ENCODE assay signal across 20 cellular contexts in the genomic region with DNA sequence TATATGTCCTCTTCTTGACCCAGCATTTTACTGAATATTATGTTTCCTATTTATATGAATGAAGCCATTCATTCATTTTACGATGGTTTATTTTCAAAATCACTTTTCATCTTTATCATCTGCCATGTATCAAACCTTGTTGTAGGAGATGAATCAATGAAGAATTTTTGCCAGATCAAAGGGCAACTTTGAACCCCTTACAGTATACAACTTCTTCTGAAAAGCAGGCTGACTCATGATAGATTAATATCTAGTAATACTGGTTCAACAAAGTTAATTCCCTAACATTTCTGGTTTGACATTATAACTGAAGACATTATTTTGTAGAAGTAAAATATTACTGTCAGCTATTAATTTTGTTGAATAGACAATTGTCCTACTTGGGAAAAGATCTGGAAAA.
DNase-seq lines count a peak whose midpoint lies in the region; ATAC-seq and TF ChIP-seq lines count a peak whose summit lies in the region.
"Had no signal": no experiment of that assay in that cellular context is flagged by ENCODE, and none has a peak within 500 bp of the region (broad histone marks: within the 10 kb centered on the region; RNA-seq: fewer than 3 reads in every experiment).

No MANE protein-coding gene starts in this region.

- H3K4me1 Mint-ChIP-seq in Calu3 (ENCODE audit: low read depth, unreplicated experiment): peaks cover 22% of the 10 kb centered on the region
- H3K4me1 Mint-ChIP-seq in mesothelial cell of epicardium: peaks cover 29% of the 10 kb centered on the region
- H3K4me1 Mint-ChIP-seq: CD14-positive monocyte; CD4-positive, alpha-beta memory T cell; IgD-negative memory B cell had no signal

- intact Hi-C loops in Calu3 (cut with micrococcal nuclease; ENCODE audit: unreplicated experiment): loop anchor here (1.0 kb wide), 1 partner anchor 17 kb away; no protein-coding TSS in a partner anchor
- intact Hi-C loops in PC-3 (cut with micrococcal nuclease): no loop called here

- no peaks in the 10 kb centered on the region for H3K79me2 ChIP-seq in PC-3 (ENCODE audit: low read length)

- no peak overlapping the region for H2AFZ ChIP-seq in PC-3 (ENCODE audit: low read length)

- H3K36me3 ChIP-seq in PC-3 (ENCODE audit: low read depth, low read length) (no peaks in the 10 kb centered on the region), tibial nerve (no peaks in the 10 kb centered on the region)
- H3K36me3 ChIP-seq: BLaER1 had no signal

- H3K27me3 ChIP-seq in PC-3 (ENCODE audit: low read length) (no peaks in the 10 kb centered on the region), tibial nerve (peaks cover 0 to 7% of the 10 kb centered on the region in 2 donors)

- H3K27ac ChIP-seq in PC-3 (ENCODE audit: low read length) (peak overlapping the region; percentile 42; the same call in 1 of the 2 replicates), tibial nerve (no peak overlapping the region)
- H3K27ac ChIP-seq: BLaER1 had no signal

- no peak for TF ChIP-seq EP300 in tibial nerve (IDR thresholded peaks at IDR 0.05)

- no peak overlapping the region for H3K4me3 Mint-ChIP-seq in Calu3 (ENCODE audit: low read depth, unreplicated experiment)
- no peak overlapping the region for H3K4me3 Mint-ChIP-seq in mesothelial cell of epicardium
- H3K4me3 Mint-ChIP-seq: CD14-positive monocyte; CD4-positive, alpha-beta memory T cell; IgD-negative memory B cell had no signal

- peak; percentile 20; the same call in 1 of the 2 replicates for ATAC-seq in PC-3
- no peak for ATAC-seq in GM21786 (IDR thresholded peaks at IDR 0.05; ENCODE audit: unreplicated experiment)
- ATAC-seq: GM12878, HepG2 had no signal

- no peaks in the 10 kb centered on the region for H3F3A ChIP-seq in PC-3 (ENCODE audit: low read length, unreplicated experiment)

- TF ChIP-seq POLR2A in tibial nerve (IDR thresholded peaks at IDR 0.05): no peak

- H3K36me3 Mint-ChIP-seq in Calu3 (ENCODE audit: insufficient read depth, unreplicated experiment): no peaks in the 10 kb centered on the region
- H3K36me3 Mint-ChIP-seq in mesothelial cell of epicardium: no peaks in the 10 kb centered on the region
- H3K36me3 Mint-ChIP-seq: IgD-negative memory B cell had no signal

- H3K4me3 ChIP-seq in PC-3 (ENCODE audit: low read length) (no peak overlapping the region), tibial nerve (no peak overlapping the region)
- H3K4me3 ChIP-seq: BLaER1, GM12878 had no signal

- TF ChIP-seq CTCF in Calu3 (IDR thresholded peaks at IDR 0.05; ENCODE audit: unreplicated experiment): no peak
- no peak for TF ChIP-seq CTCF in PC-3 (conservative IDR thresholded peaks at IDR 0.05; ENCODE audit: low read depth, low read length)
- no peak for TF ChIP-seq CTCF in mesothelial cell of epicardium (IDR thresholded peaks at IDR 0.05; ENCODE audit: unreplicated experiment)
- no peak for TF ChIP-seq CTCF in tibial nerve (IDR thresholded peaks at IDR 0.05)
- TF ChIP-seq CTCF in GM20000 (IDR thresholded peaks at IDR 0.05; ENCODE audit: extremely low read depth, missing control alignments): no peak

- no peaks in the 10 kb centered on the region for H3K9me3 Mint-ChIP-seq in Calu3 (ENCODE audit: low read depth, unreplicated experiment)
- no peaks in the 10 kb centered on the region for H3K9me3 Mint-ChIP-seq in mesothelial cell of epicardium
- H3K9me3 Mint-ChIP-seq: CD14-positive monocyte; CD4-positive, alpha-beta memory T cell; IgD-negative memory B cell had no signal

- H3K27me3 Mint-ChIP-seq in Calu3 (ENCODE audit: unreplicated experiment) (no peaks in the 10 kb centered on the region), mesothelial cell of epicardium (ENCODE audit: low read depth) (no peaks in the 10 kb centered on the region)
- H3K27me3 Mint-ChIP-seq: CD4-positive, alpha-beta memory T cell; IgD-negative memory B cell had no signal

- no TSS peak for BruUV-seq in Calu3 (replicated peaks; lab: Mats Ljungman, UMichigan)
- BruUV-seq in PC-3 (replicated peaks; lab: Mats Ljungman, UMichigan): no TSS peak

- CTCF ChIA-PET in Calu3 (lab: Charles Lee) (no interaction called here), PC-3 (lab: Charles Lee) (no interaction called here)

- H3K9me3 ChIP-seq in PC-3 (ENCODE audit: low read length) (no peaks in the 10 kb centered on the region), tibial nerve (no peaks in the 10 kb centered on the region)
- H3K9me3 ChIP-seq: BLaER1 had no signal

- POLR2A ChIA-PET in PC-3 (lab: Charles Lee; ENCODE audit: unreplicated experiment): no interaction called here

- H3K9ac ChIP-seq in PC-3 (ENCODE audit: low read length): no peak overlapping the region
- H3K9ac ChIP-seq: BLaER1 had no signal

- H4K20me1 ChIP-seq in PC-3 (ENCODE audit: low read length): no peaks in the 10 kb centered on the region

- H3K4me1 ChIP-seq in PC-3 (ENCODE audit: insufficient read depth, low read length) (peaks cover 15% of the 10 kb centered on the region), tibial nerve (no peaks in the 10 kb centered on the region)
- H3K4me1 ChIP-seq: BLaER1 had no signal

- H3K9me2 ChIP-seq in PC-3 (replicated peaks; ENCODE audit: low read length): no peaks in the 10 kb centered on the region

- peak overlapping the region; percentile 73 for H3K27ac Mint-ChIP-seq in Calu3 (ENCODE audit: unreplicated experiment)
- peak overlapping the region; percentile 35 for H3K27ac Mint-ChIP-seq in mesothelial cell of epicardium
- H3K27ac Mint-ChIP-seq: CD4-positive, alpha-beta memory T cell; IgD-negative memory B cell had no signal

- DNase-seq in Calu3 (no peak), PC-3 (peak; percentile 70), mesothelial cell of epicardium (ENCODE audit: low spot score in 2 of 2, unreplicated experiment in 2 of 2) (no peak), tibial nerve (ENCODE audit: low spot score in 2 of 2) (no peak), GM20000 (ENCODE audit: low spot score) (no peak)
- DNase-seq in activated CD4-positive, alpha-beta T cell treated with anti-CD3 and anti-CD28 coated beads for 1 hour: no peak
- DNase-seq: 8988T; CD4-positive, alpha-beta memory T cell; DMS 273 treated with DMSO at 0.1 percent for 48 hours; DMS53; DND-41; EL; GOT3; H7 had no signal

- H3K4me2 ChIP-seq in PC-3 (ENCODE audit: low read length): peak overlapping the region; percentile 47; the same call in 1 of the 2 replicates
- H3K4me2 ChIP-seq: BLaER1 had no signal

- WGBS in tibial nerve, 2 donors: 33 to 68% methylated on average over 1 of the region's 1 CpG
